In the genomic region with DNA sequence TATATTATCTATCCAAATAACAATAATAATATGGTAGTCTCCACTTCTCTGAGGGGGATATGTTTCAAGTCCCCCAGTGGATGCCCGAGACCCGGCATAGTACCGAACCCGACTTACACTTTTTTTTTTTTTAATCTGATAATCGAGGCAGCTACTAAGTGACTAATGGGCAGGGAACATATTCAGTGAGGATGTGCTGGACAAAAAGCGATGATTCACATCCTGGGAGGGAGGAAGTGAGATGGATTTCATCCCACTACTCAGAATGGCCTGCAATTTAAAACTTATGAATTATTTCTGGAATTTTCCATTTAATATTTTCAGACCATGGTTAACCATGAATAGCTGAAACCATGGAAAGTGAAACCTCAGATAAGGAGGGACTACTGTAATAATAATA, we compare ENCODE assay signal across 17 cellular contexts. TPM values are rescaled to one million over a fixed set of nuclear protein-coding genes. Genes with fewer than 3 reads are reported as not detected.
A peak's percentile ranks its signal among the peaks of the same experiment; 100 is the strongest.
DNase-seq lines count a peak whose midpoint lies in the region; ATAC-seq and TF ChIP-seq lines count a peak whose summit lies in the region.
"Had no signal": no experiment of that assay in that cellular context is flagged by ENCODE, and none has a peak within 500 bp of the region (broad histone marks: within the 10 kb centered on the region; RNA-seq: fewer than 3 reads in every experiment).

No MANE protein-coding gene starts in this region.

- DNase-seq in A673 (ENCODE audit: low spot score) (peak; percentile 53), HS-5 (ENCODE audit: low read depth) (peak; percentile 26), astrocyte of the hippocampus (ENCODE audit: low read depth, low spot score) (peak; percentile 6), foreskin keratinocyte (peak in 1 of 2 donors; percentile 34), NCI-H748 (lab: John Stamatoyannopoulos, UW; ENCODE audit: unreplicated experiment) (no peak), HAP-1 (ENCODE audit: low spot score in 2 of 2) (no peak)
- DNase-seq: activated CD4-positive, alpha-beta T cell treated with anti-CD3 and anti-CD28 coated beads, Interleukin-2, amount 10 ng/mL, durations not matched to agents 7 days and 5 days; heart left ventricle; islet precursor cell; NCI-H1436 treated with DMSO at 0.1 percent for 48 hours; tibial artery had no signal

- H3K36me3 ChIP-seq in A673 (ENCODE audit: insufficient read depth, low read length, poor library complexity, severe bottlenecking) = no peaks in the 10 kb centered on the region
- no peaks in the 10 kb centered on the region for H3K36me3 ChIP-seq in HAP-1 (replicated peaks)
- H3K36me3 ChIP-seq: heart left ventricle, tibial artery had no signal

- H3K27ac ChIP-seq in A673 (ENCODE audit: low read depth, low read length, poor library complexity, severe bottlenecking) = no peak overlapping the region
- no peak overlapping the region for H3K27ac ChIP-seq in foreskin keratinocyte
- H3K27ac ChIP-seq: A549, heart left ventricle, HL-60, KMS-11, skin epidermis, tibial artery had no signal

- H3K4me1 ChIP-seq in A673 (ENCODE audit: insufficient read depth, low read length, poor library complexity, severe bottlenecking) (peaks cover 6% of the 10 kb centered on the region), foreskin keratinocyte (peaks cover 3% of the 10 kb centered on the region), HAP-1 (no peaks in the 10 kb centered on the region)
- H3K4me1 ChIP-seq: A549, heart left ventricle, tibial artery had no signal

- CTCF ChIA-PET in A673 (lab: Charles Lee) = no interaction called here

- in situ Hi-C loops in HAP-1 (cut with MboI; ENCODE audit: low sequenced_read_pairs) = loop anchor here (25.0 kb wide), 2 partner anchors 421 to 896 kb away; no protein-coding TSS in a partner anchor

- BruUV-seq in A673 (replicated peaks; lab: Mats Ljungman, UMichigan) = no TSS peak

- peak; percentile 65 for ATAC-seq in foreskin keratinocyte
- no peak for ATAC-seq in HG02588 (IDR thresholded peaks at IDR 0.05; ENCODE audit: unreplicated experiment)
- ATAC-seq in GM21367 (IDR thresholded peaks at IDR 0.05; ENCODE audit: unreplicated experiment) = no peak
- ATAC-seq: A549 had no signal

- POLR2A ChIA-PET in A673 (lab: Charles Lee; ENCODE audit: low non-redundant PET) = no interaction called here

- H3K9me3 ChIP-seq in A673 (ENCODE audit: low read depth, low read length, poor library complexity, severe bottlenecking) (no peaks in the 10 kb centered on the region), HAP-1 (peaks cover 3% of the 10 kb centered on the region; the same call in 1 of the 2 replicates)

- H3K4me3 ChIP-seq in A673 (ENCODE audit: low read depth, low read length, poor library complexity, severe bottlenecking) (no peak overlapping the region), HAP-1 (no peak overlapping the region)
- H3K4me3 ChIP-seq: A549, heart left ventricle, skin epidermis, tibial artery had no signal

- intact Hi-C loops in A673 (cut with micrococcal nuclease; ENCODE audit: unreplicated experiment) = no loop called here

- TF ChIP-seq CTCF in A673 (conservative IDR thresholded peaks at IDR 0.05; ENCODE audit: low read depth, low read length) (no peak), foreskin keratinocyte (conservative IDR thresholded peaks at IDR 0.05) (no peak)

- H3K27me3 ChIP-seq in A673 (replicated peaks; ENCODE audit: insufficient read depth, low read depth, low read length, poor library complexity) = no peaks in the 10 kb centered on the region
- no peaks in the 10 kb centered on the region for H3K27me3 ChIP-seq in foreskin keratinocyte
- no peaks in the 10 kb centered on the region for H3K27me3 ChIP-seq in HAP-1 (ENCODE audit: low read depth)

RNA-seq across cellular contexts. Expression of a gene that starts 49.5 kb away (rescaled TPM):
- 19.9 and 20.7 TPM in 2 replicates for total RNA-seq in A673 (2021)
- 33.0 and 40.4 TPM in 2 replicates for total RNA-seq in foreskin keratinocyte
- 68.5 and 72.5 TPM in 2 replicates for polyA plus RNA-seq in foreskin keratinocyte

RNA-seq across cellular contexts. Expression of a gene that starts 59.2 kb away (rescaled TPM):
- total RNA-seq in A673 (2021) (21.1 and 26.9 TPM in 2 replicates), foreskin keratinocyte (19.2 and 20.2 TPM in 2 replicates)
- polyA plus RNA-seq in foreskin keratinocyte = 11.2 and 11.6 TPM in 2 replicates

Comparison
In these comparisons a context has a peak if more than half of its experiments do, and no peak if none do; other contexts are left out.
1. DNase-seq: peak in A673 (single experiment), HS-5 (single experiment) and astrocyte of the hippocampus (single experiment); none in NCI-H748 (single experiment) and HAP-1 (0 of 2).